9 cellular contexts compared by ENCODE assay signal in the genomic region with DNA sequence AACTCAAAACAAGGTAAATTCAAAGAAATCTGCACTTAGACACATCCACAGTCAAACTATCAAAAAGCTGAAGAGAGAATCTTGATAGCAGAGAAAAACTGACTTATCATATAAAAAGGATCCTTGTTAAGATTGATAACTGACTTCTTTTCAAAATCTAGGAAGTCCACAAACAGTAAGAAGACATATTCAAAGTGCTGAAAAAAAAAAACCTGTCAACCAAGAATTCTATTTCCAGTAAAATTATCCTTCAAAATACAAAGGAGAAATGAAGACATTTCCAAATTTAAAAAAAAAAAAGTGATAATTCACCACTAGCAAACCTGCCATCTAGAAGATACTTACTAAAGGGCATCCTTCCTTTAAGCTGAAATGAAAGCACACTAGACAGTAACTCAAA.
"Had no signal": no experiment of that assay in that cellular context is flagged by ENCODE, and none has a peak within 500 bp of the region (broad histone marks: within the 10 kb centered on the region; RNA-seq: fewer than 3 reads in every experiment).

No MANE protein-coding gene starts in this region.

- ATAC-seq: GM23338, K562 had no signal

- DNase-seq: H9, HCEC 1CT, HFFc6, IMR-90 had no signal

- H3K4me3 ChIP-seq: GM23338, K562 had no signal

- FAIRE-seq: H1, H54, HTR-8/SVneo, K562 had no signal
